In genomic region chr11:64864473-64865285, GRCh38 we compare ENCODE assay signal across 8 cellular contexts. TPM values are rescaled to one million over a fixed set of nuclear protein-coding genes. Genes with fewer than 3 reads are reported as not detected.
DNase-seq lines count a peak whose midpoint lies in the region; ATAC-seq and TF ChIP-seq lines count a peak whose summit lies in the region.

No MANE protein-coding gene starts in this region.

- H3K4me3 ChIP-seq in ectodermal cell (ENCODE audit: insufficient read depth, low read depth, low read length) = no peak overlapping the region
- H3K4me3 ChIP-seq in naive thymus-derived CD4-positive, alpha-beta T cell (ENCODE audit: low read length) = peak overlapping the region; percentile 45

- no peak for DNase-seq in CD4-positive, alpha-beta T cell
- DNase-seq in T-cell (peak in 3 of 34 experiments; percentile 16 to 41 (median 37)), NCI-H82 (lab: John Stamatoyannopoulos, UW) (no peak), NCI-H1092 (lab: John Stamatoyannopoulos, UW) (no peak), NCI-H510A (lab: John Stamatoyannopoulos, UW) (no peak)
- DNase-seq in naive thymus-derived CD4-positive, alpha-beta T cell = peak in 1 of 9 donors; percentile 63

- H3K4me1 Mint-ChIP-seq in CD4-positive, alpha-beta T cell (ENCODE audit: low read depth) = peaks cover 92% of the 10 kb centered on the region
- peaks cover 88 to 94% (median 93%) of the 10 kb centered on the region in 3 donors for H3K4me1 Mint-ChIP-seq in T-cell
- H3K4me1 Mint-ChIP-seq in naive thymus-derived CD4-positive, alpha-beta T cell = peaks cover 68 to 94% (median 82%) of the 10 kb centered on the region in 7 donors

- peak overlapping the region; percentile 93 for H3K27ac Mint-ChIP-seq in CD4-positive, alpha-beta T cell
- H3K27ac Mint-ChIP-seq in T-cell = peak overlapping the region; percentile 98 to 99
- H3K27ac Mint-ChIP-seq in naive thymus-derived CD4-positive, alpha-beta T cell = peak overlapping the region; percentile 89 to 98 (median 96)

- peaks cover 67% of the 10 kb centered on the region for H3K36me3 Mint-ChIP-seq in CD4-positive, alpha-beta T cell (ENCODE audit: low read depth)
- H3K36me3 Mint-ChIP-seq in T-cell = peaks cover 25% of the 10 kb centered on the region
- H3K36me3 Mint-ChIP-seq in naive thymus-derived CD4-positive, alpha-beta T cell = peaks cover 5 to 33% (median 20%) of the 10 kb centered on the region in 5 donors

- H3K4me1 ChIP-seq in ectodermal cell (ENCODE audit: control insufficient read depth, insufficient read depth, low read length) = peaks cover 32% of the 10 kb centered on the region
- peaks cover 86 to 98% of the 10 kb centered on the region in 2 donors for H3K4me1 ChIP-seq in naive thymus-derived CD4-positive, alpha-beta T cell (ENCODE audit: control insufficient read depth in 2 of 2, insufficient read depth in 2 of 2, low read length in 2 of 2)

- H3K9me3 Mint-ChIP-seq in CD4-positive, alpha-beta T cell = no peaks in the 10 kb centered on the region
- H3K9me3 Mint-ChIP-seq in T-cell = no peaks in the 10 kb centered on the region
- H3K9me3 Mint-ChIP-seq in naive thymus-derived CD4-positive, alpha-beta T cell = peaks cover 0 to 5% (median 0%) of the 10 kb centered on the region in 11 donors

- POLR2A ChIA-PET in CD4-positive, alpha-beta T cell (lab: Charles Lee) = interaction anchor here (0.8 to 27.2 kb wide), 5 partner anchors 13 to 120 kb away, joined by 3 to 767 read pairs (median 4); partner anchors contain the start of genes EHD1, MAJIN and SF1
- POLR2A ChIA-PET in T-cell (lab: Charles Lee) = interaction anchor here (0.5 to 2.1 kb wide), 3 partner anchors 10 to 78 kb away, joined by 3 to 7 read pairs (median 4); no protein-coding TSS in a partner anchor
- POLR2A ChIA-PET in naive thymus-derived CD4-positive, alpha-beta T cell (lab: Charles Lee) = interaction anchor here (0.6 to 29.3 kb wide), 7 partner anchors 13 to 624 kb away, joined by 3 to 1324 read pairs (median 12); partner anchors contain the start of genes CDC42BPG, EHD1, FKBP2 and PPP2R5B

- CTCF ChIA-PET in CD4-positive, alpha-beta T cell (lab: Charles Lee) = interaction anchor here (1.2 to 5.8 kb wide), 6 partner anchors 11 to 23 kb away, joined by 3 to 33 read pairs (median 10); partner anchors contain the start of gene EHD1
- CTCF ChIA-PET in T-cell (lab: Charles Lee) = interaction anchor here in 1 of 2 donors (0.6 to 1.6 kb wide), 3 partner anchors 11 to 35 kb away, joined by 3 to 5 read pairs (median 3); no protein-coding TSS in a partner anchor
- CTCF ChIA-PET in naive thymus-derived CD4-positive, alpha-beta T cell (lab: Charles Lee) = interaction anchor here (14.9 to 29.8 kb wide), 2 partner anchors 14 to 22 kb away, joined by 280 to 945 read pairs; partner anchors contain the start of gene EHD1

- H3K9me3 ChIP-seq in CD4-positive, alpha-beta T cell (ENCODE audit: control insufficient read depth, low read length) = no peaks in the 10 kb centered on the region
- no peaks in the 10 kb centered on the region for H3K9me3 ChIP-seq in ectodermal cell (ENCODE audit: control insufficient read depth, low read length)
- no peaks in the 10 kb centered on the region for H3K9me3 ChIP-seq in naive thymus-derived CD4-positive, alpha-beta T cell (ENCODE audit: control insufficient read depth in 2 of 3, low read length in 3 of 3)

- WGBS in ectodermal cell, 2 experiments = 72 to 73% methylated on average over 17 to 18 of the region's 18 CpGs

- H3K27ac ChIP-seq in CD4-positive, alpha-beta T cell (ENCODE audit: low read depth, low read length) = peak overlapping the region; percentile 82
- H3K27ac ChIP-seq in ectodermal cell (ENCODE audit: insufficient read depth, low read depth, low read length, poor library complexity, severe bottlenecking) = peak overlapping the region; percentile 56
- peak overlapping the region; percentile 76 for H3K27ac ChIP-seq in naive thymus-derived CD4-positive, alpha-beta T cell (ENCODE audit: low read depth, low read length)

- intact Hi-C loops in CD4-positive, alpha-beta T cell (cut with DNase I, micrococcal nuclease) = loop anchor here in 1 of 2 experiments (10.0 kb wide), 1 partner anchor 90 kb away; the partner anchor contains the start of gene SF1
- intact Hi-C loops in naive thymus-derived CD4-positive, alpha-beta T cell (cut with micrococcal nuclease) = no loop called here

- H3K27me3 Mint-ChIP-seq in CD4-positive, alpha-beta T cell = no peaks in the 10 kb centered on the region
- H3K27me3 Mint-ChIP-seq in T-cell = no peaks in the 10 kb centered on the region
- no peaks in the 10 kb centered on the region for H3K27me3 Mint-ChIP-seq in naive thymus-derived CD4-positive, alpha-beta T cell

- peak overlapping the region; percentile 71 for H3K4me3 Mint-ChIP-seq in CD4-positive, alpha-beta T cell
- peak overlapping the region; percentile 68 to 82 (median 74) for H3K4me3 Mint-ChIP-seq in T-cell
- H3K4me3 Mint-ChIP-seq in naive thymus-derived CD4-positive, alpha-beta T cell = peak overlapping the region; percentile 45 to 91 (median 78)

- TF ChIP-seq CTCF in CD4-positive, alpha-beta T cell (IDR thresholded peaks at IDR 0.05) = no peak

- no peak for ATAC-seq in CD4-positive, alpha-beta T cell (ENCODE audit: poor library complexity)
- ATAC-seq in GM21825 (IDR thresholded peaks at IDR 0.05; ENCODE audit: unreplicated experiment) (peak; percentile 21), T-cell (replicated peaks in 1 of 4) (peak in 3 of 4 experiments; percentile 43 to 54 (median 54))
- no peak for ATAC-seq in naive thymus-derived CD4-positive, alpha-beta T cell

- H3K36me3 ChIP-seq in ectodermal cell (ENCODE audit: control insufficient read depth, insufficient read depth, low read length) = no peaks in the 10 kb centered on the region
- peaks cover 0 to 10% (median 3%) of the 10 kb centered on the region in 3 experiments for H3K36me3 ChIP-seq in naive thymus-derived CD4-positive, alpha-beta T cell (ENCODE audit: control insufficient read depth in 2 of 3, insufficient read depth in 3 of 3, low read length in 3 of 3)

- H3K27me3 ChIP-seq in CD4-positive, alpha-beta T cell (ENCODE audit: control insufficient read depth, insufficient read depth, low read length) = no peaks in the 10 kb centered on the region
- no peaks in the 10 kb centered on the region for H3K27me3 ChIP-seq in ectodermal cell (ENCODE audit: control insufficient read depth, insufficient read depth, low read length, poor library complexity, severe bottlenecking)
- no peaks in the 10 kb centered on the region for H3K27me3 ChIP-seq in naive thymus-derived CD4-positive, alpha-beta T cell (ENCODE audit: control insufficient read depth in 2 of 2, insufficient read depth in 2 of 2, low read length in 2 of 2)

RNA-seq across cellular contexts. Expression of gene EHD1, which starts 13.7 kb away (rescaled TPM):
- total RNA-seq in CD4-positive, alpha-beta T cell = 100 to 1,000 TPM; 132 to 139 TPM
- 100 to 1,000 TPM; 126 to 286 (median 269) TPM for total RNA-seq in T-cell
- polyA plus RNA-seq in ectodermal cell (2013, experiment 1 of 4) = 40.0 TPM
- polyA plus RNA-seq in ectodermal cell (2013, experiment 2 of 4) = 43.2 TPM
- polyA plus RNA-seq in ectodermal cell (2013, experiment 3 of 4) = 23.9 TPM
- polyA plus RNA-seq in ectodermal cell (2013, experiment 4 of 4) = 27.4 TPM
- 100 to 1,000 TPM; 124 to 263 (median 208) TPM for total RNA-seq in naive thymus-derived CD4-positive, alpha-beta T cell
- 100 to 1,000 TPM; 102 to 141 TPM for polyA plus RNA-seq in naive thymus-derived CD4-positive, alpha-beta T cell

RNA-seq across cellular contexts. Expression of gene CDC42BPG, which starts 20.2 kb away (rescaled TPM):
- 1 to 10 TPM; 6.9 to 9.7 TPM for total RNA-seq in CD4-positive, alpha-beta T cell
- 10 to 100 TPM in 1 of 5 donors, 1 to 10 TPM in 4; 7.4 to 10.5 (median 9.1) TPM for total RNA-seq in T-cell
- 3.4 TPM for polyA plus RNA-seq in ectodermal cell (2013, experiment 1 of 4)
- polyA plus RNA-seq in ectodermal cell (2013, experiment 2 of 4) = 3.4 TPM
- polyA plus RNA-seq in ectodermal cell (2013, experiment 3 of 4) = 2.5 TPM
- polyA plus RNA-seq in ectodermal cell (2013, experiment 4 of 4) = 1.8 TPM
- 1 to 10 TPM in 4 of 5 experiments, under 1 TPM in 1; 0.22 to 9.2 (median 8.1) TPM for total RNA-seq in naive thymus-derived CD4-positive, alpha-beta T cell
- polyA plus RNA-seq in naive thymus-derived CD4-positive, alpha-beta T cell = under 1 TPM; 0.27 to 0.47 TPM

RNA-seq across cellular contexts. Expression of gene ATG2A, which starts 52.3 kb away (rescaled TPM):
- 100 to 1,000 TPM; 189 to 198 TPM for total RNA-seq in CD4-positive, alpha-beta T cell
- 100 to 1,000 TPM in 1 of 5 donors, 10 to 100 TPM in 4; 50.9 to 165 (median 55.4) TPM for total RNA-seq in T-cell
- polyA plus RNA-seq in ectodermal cell (2013, experiment 1 of 4) = 16.8 TPM
- 18.1 TPM for polyA plus RNA-seq in ectodermal cell (2013, experiment 2 of 4)
- polyA plus RNA-seq in ectodermal cell (2013, experiment 3 of 4) = 15.4 TPM
- polyA plus RNA-seq in ectodermal cell (2013, experiment 4 of 4) = 15.5 TPM
- total RNA-seq in naive thymus-derived CD4-positive, alpha-beta T cell = 100 to 1,000 TPM in 1 of 5 experiments, 10 to 100 TPM in 4; 30.6 to 105 (median 36.2) TPM
- polyA plus RNA-seq in naive thymus-derived CD4-positive, alpha-beta T cell = 1 to 10 TPM; 3.4 to 5.2 TPM

RNA-seq across cellular contexts. Expression of gene MEN1, which starts 54.3 kb away (rescaled TPM):
- 10 to 100 TPM; 16.4 to 17.7 TPM for total RNA-seq in CD4-positive, alpha-beta T cell
- 10 to 100 TPM; 31.7 to 62.0 (median 49.6) TPM for total RNA-seq in T-cell
- polyA plus RNA-seq in ectodermal cell (2013, experiment 1 of 4) = 69.0 TPM
- polyA plus RNA-seq in ectodermal cell (2013, experiment 2 of 4) = 63.1 TPM
- 48.4 TPM for polyA plus RNA-seq in ectodermal cell (2013, experiment 3 of 4)
- polyA plus RNA-seq in ectodermal cell (2013, experiment 4 of 4) = 55.5 TPM
- 10 to 100 TPM; 25.7 to 46.4 (median 38.0) TPM for total RNA-seq in naive thymus-derived CD4-positive, alpha-beta T cell
- 10 to 100 TPM; 33.8 to 54.9 TPM for polyA plus RNA-seq in naive thymus-derived CD4-positive, alpha-beta T cell

RNA-seq across cellular contexts. Expression of gene PPP2R5B, which starts 59.8 kb away (rescaled TPM):
- total RNA-seq in CD4-positive, alpha-beta T cell = 10 to 100 TPM; 16.8 to 18.3 TPM
- 10 to 100 TPM; 15.3 to 25.4 (median 17.2) TPM for total RNA-seq in T-cell
- 13.4 TPM for polyA plus RNA-seq in ectodermal cell (2013, experiment 1 of 4)
- 8.5 TPM for polyA plus RNA-seq in ectodermal cell (2013, experiment 2 of 4)
- 11.4 TPM for polyA plus RNA-seq in ectodermal cell (2013, experiment 3 of 4)
- polyA plus RNA-seq in ectodermal cell (2013, experiment 4 of 4) = 9.0 TPM
- total RNA-seq in naive thymus-derived CD4-positive, alpha-beta T cell = 10 to 100 TPM; 11.9 to 19.1 (median 18.8) TPM
- 1 to 10 TPM; 4.5 to 7.5 TPM for polyA plus RNA-seq in naive thymus-derived CD4-positive, alpha-beta T cell

Comparison
In these comparisons a context has a peak if more than half of its experiments do, and no peak if none do; other contexts are left out.
1. ATAC-seq: peak in GM21825 (single experiment) and T-cell (3 of 4); none in CD4-positive, alpha-beta T cell (single experiment) and naive thymus-derived CD4-positive, alpha-beta T cell (single experiment).
2. Peak in every context shown above with its lines, with median percentiles within 50 percentile points of each other: H3K27ac ChIP-seq, H3K27ac Mint-ChIP-seq and H3K4me3 Mint-ChIP-seq.